ENCODE assay signal across 10 cellular contexts in genomic region chr1:59354754-59355337, GRCh38. TPM values are rescaled to one million over a fixed set of nuclear protein-coding genes. Genes with fewer than 3 reads are reported as not detected.
A peak's percentile ranks its signal among the peaks of the same experiment; 100 is the strongest.
DNase-seq lines count a peak whose midpoint lies in the region; ATAC-seq and TF ChIP-seq lines count a peak whose summit lies in the region.
"Had no signal": no experiment of that assay in that cellular context is flagged by ENCODE, and none has a peak within 500 bp of the region (broad histone marks: within the 10 kb centered on the region; RNA-seq: fewer than 3 reads in every experiment).

No MANE protein-coding gene starts in this region.

- H3K9me3 Mint-ChIP-seq in activated CD4-positive, alpha-beta T cell treated with anti-CD3 and anti-CD28 coated beads for 36 hours (ENCODE audit: low read depth): no peaks in the 10 kb centered on the region
- H3K9me3 Mint-ChIP-seq: activated naive CD4-positive, alpha-beta T cell treated with anti-CD3 and anti-CD28 coated beads for 36 hours had no signal

- no peaks in the 10 kb centered on the region for H3K36me3 Mint-ChIP-seq in activated CD4-positive, alpha-beta T cell treated with anti-CD3 and anti-CD28 coated beads for 36 hours (ENCODE audit: low read depth)

- no peak overlapping the region for H3K4me3 Mint-ChIP-seq in activated CD4-positive, alpha-beta T cell treated with anti-CD3 and anti-CD28 coated beads for 36 hours
- H3K4me3 Mint-ChIP-seq: activated naive CD4-positive, alpha-beta T cell treated with anti-CD3 and anti-CD28 coated beads for 36 hours had no signal

- H3K27me3 Mint-ChIP-seq in activated CD4-positive, alpha-beta T cell treated with anti-CD3 and anti-CD28 coated beads for 36 hours: no peaks in the 10 kb centered on the region

- intact Hi-C loops in activated CD4-positive, alpha-beta T cell treated with anti-CD3 and anti-CD28 coated beads for 36 hours (cut with DNase I, micrococcal nuclease): no loop called here
- intact Hi-C loops in colonic mucosa (cut with DNase I): no loop called here

- H3K4me1 ChIP-seq in colonic mucosa: peaks cover 4% of the 10 kb centered on the region

- peak overlapping the region; percentile 58 for H3K27ac ChIP-seq in colonic mucosa

- no peak overlapping the region for H3K9ac ChIP-seq in colonic mucosa (ENCODE audit: low read depth in 2 of 2, low read length in 2 of 2)

- CTCF ChIA-PET in activated CD4-positive, alpha-beta T cell treated with anti-CD3 and anti-CD28 coated beads for 36 hours (lab: Charles Lee): interaction anchor here (0.6 kb wide), 2 partner anchors 18 to 1569 kb away, joined by 3 to 6 read pairs; no protein-coding TSS in a partner anchor

- TF ChIP-seq CTCF in colonic mucosa (IDR thresholded peaks at IDR 0.05): no peak

- POLR2A ChIA-PET in activated CD4-positive, alpha-beta T cell treated with anti-CD3 and anti-CD28 coated beads for 36 hours (lab: Charles Lee): no interaction called here

- peaks cover 8% of the 10 kb centered on the region for H3K4me1 Mint-ChIP-seq in activated CD4-positive, alpha-beta T cell treated with anti-CD3 and anti-CD28 coated beads for 36 hours

- peak; percentile 67 for ATAC-seq in activated CD4-positive, alpha-beta T cell treated with anti-CD3 and anti-CD28 coated beads for 36 hours
- peak; percentile 55 for ATAC-seq in HG02938 (IDR thresholded peaks at IDR 0.05; ENCODE audit: unreplicated experiment)
- ATAC-seq in stimulated activated naive CD8-positive, alpha-beta T cell treated with anti-CD3 and anti-CD28 coated beads, Interleukin-15, Interleukin-2, amounts not matched to agents 100 U/mL and 50 U/mL, for 24 hours: peak; percentile 82
- ATAC-seq: HCT116 had no signal

- peak overlapping the region; percentile 8 for H3K27ac Mint-ChIP-seq in activated CD4-positive, alpha-beta T cell treated with anti-CD3 and anti-CD28 coated beads for 36 hours
- H3K27ac Mint-ChIP-seq: activated naive CD4-positive, alpha-beta T cell treated with anti-CD3 and anti-CD28 coated beads for 36 hours had no signal

- peak; percentile 29 for DNase-seq in activated CD4-positive, alpha-beta T cell treated with anti-CD3 and anti-CD28 coated beads for 36 hours
- no peak for DNase-seq in activated CD4-positive, alpha-beta T cell treated with anti-CD3 and anti-CD28 coated beads for 4 hours
- DNase-seq in colonic mucosa: peak; percentile 48
- DNase-seq in stimulated activated naive CD8-positive, alpha-beta T cell treated with anti-CD3 and anti-CD28 coated beads, Interleukin-15, Interleukin-2, amounts not matched to agents 100 U/mL and 50 U/mL, for 24 hours: peak; percentile 35
- no peak for DNase-seq in erythroblast (lab: John Stamatoyannopoulos, UW)
- no peak for DNase-seq in HuH-7.5 (ENCODE audit: low spot score)
- DNase-seq in NCI-H2227 (lab: John Stamatoyannopoulos, UW; ENCODE audit: unreplicated experiment): no peak
- DNase-seq: activated naive CD4-positive, alpha-beta T cell treated with anti-CD3 and anti-CD28 coated beads for 36 hours had no signal

- no peaks in the 10 kb centered on the region for H3K9me3 ChIP-seq in colonic mucosa

- no peak for TF ChIP-seq POLR2A in erythroblast (IDR thresholded peaks at IDR 0.05; ENCODE audit: low read length)

- no peak overlapping the region for H3K4me3 ChIP-seq in colonic mucosa

- H3K27me3 ChIP-seq in colonic mucosa: no peaks in the 10 kb centered on the region

- no peaks in the 10 kb centered on the region for H3K36me3 ChIP-seq in colonic mucosa

RNA-seq across cellular contexts. Expression of gene FGGY, which starts 58.0 kb away (rescaled TPM):
- total RNA-seq in activated CD4-positive, alpha-beta T cell treated with anti-CD3 and anti-CD28 coated beads for 36 hours: 1 to 10 TPM; 5.6 to 8.1 TPM
- total RNA-seq in colonic mucosa: 10 to 100 TPM; 12.5 to 19.5 TPM

Comparison
In these comparisons a context has a peak if more than half of its experiments do, and no peak if none do; other contexts are left out.
1. DNase-seq: peak in activated CD4-positive, alpha-beta T cell treated with anti-CD3 and anti-CD28 coated beads for 36 hours (single experiment), colonic mucosa (single experiment) and stimulated activated naive CD8-positive, alpha-beta T cell treated with anti-CD3 and anti-CD28 coated beads, Interleukin-15, Interleukin-2, amounts not matched to agents 100 U/mL and 50 U/mL, for 24 hours (single experiment); none in activated CD4-positive, alpha-beta T cell treated with anti-CD3 and anti-CD28 coated beads for 4 hours (0 of 2), erythroblast (0 of 2), HuH-7.5 (single experiment) and NCI-H2227 (single experiment).
2. Peak in every context shown above with its lines, with median percentiles within 50 percentile points of each other: ATAC-seq.